In genomic region chr1:3775498-3776230, GRCh38 we compare ENCODE assay signal across 1 cellular context.
TF ChIP-seq lines count a peak whose summit lies in the region.

No MANE protein-coding gene starts in this region.

TF ChIP-seq in GM12878, 131 proteins besides CTCF, POLR2A, EP300 and RAD21 (continues in another document):
- TF ChIP-seq SMAD5 (IDR thresholded peaks at IDR 0.05; ENCODE audit: low read depth), result no peak
- TF ChIP-seq IKZF1 (conservative IDR thresholded peaks at IDR 0.05), result no peak
- TF ChIP-seq EZH2 (IDR thresholded peaks at IDR 0.05; ENCODE audit: borderline replicate concordance, control insufficient read depth, low read depth, low read length), result no peak
- no peak for TF ChIP-seq ETV6 (conservative IDR thresholded peaks at IDR 0.05 in 1 of 2, IDR thresholded peaks at IDR 0.05 in 1 of 2; ENCODE audit: borderline replicate concordance in 1 of 2, low read depth in 1 of 2)
- no peak for TF ChIP-seq ZBTB40 (IDR thresholded peaks at IDR 0.05; ENCODE audit: borderline replicate concordance)
- TF ChIP-seq SREBF1 (IDR thresholded peaks at IDR 0.05; ENCODE audit: low read length), result no peak
- no peak for TF ChIP-seq LARP7 (IDR thresholded peaks at IDR 0.05)
- TF ChIP-seq SIX5 (IDR thresholded peaks at IDR 0.05; ENCODE audit: low read depth, low read length, severe bottlenecking), result no peak
- TF ChIP-seq TARDBP (IDR thresholded peaks at IDR 0.05; ENCODE audit: borderline replicate concordance), result 0 out of 2 replicates have a peak, but pooled peaks have one; percentile 39
- TF ChIP-seq RUNX3 (IDR thresholded peaks at IDR 0.05; ENCODE audit: low read length), result peak; percentile 53; the same call in 1 of the 2 replicates
- no peak for TF ChIP-seq TBL1XR1 (IDR thresholded peaks at IDR 0.05; ENCODE audit: low read depth, low read length)
- no peak for TF ChIP-seq BCL11A (IDR thresholded peaks at IDR 0.05; ENCODE audit: low read depth, low read length)
- TF ChIP-seq NRF1 (conservative IDR thresholded peaks at IDR 0.05; ENCODE audit: low read depth, low read length), result no peak
- TF ChIP-seq KAT2A (conservative IDR thresholded peaks at IDR 0.05; ENCODE audit: control insufficient read depth, low read depth, low read length), result no peak
- no peak for TF ChIP-seq RELA (IDR thresholded peaks at IDR 0.05; ENCODE audit: borderline replicate concordance, partially characterized antibody)
- no peak for TF ChIP-seq NKRF (conservative IDR thresholded peaks at IDR 0.05)
- TF ChIP-seq ELK1 (IDR thresholded peaks at IDR 0.05; ENCODE audit: low read depth, low read length), result no peak
- TF ChIP-seq ZZZ3 (IDR thresholded peaks at IDR 0.05; ENCODE audit: control insufficient read depth, insufficient read length, low read depth), result no peak
- no peak for TF ChIP-seq NFIC (IDR thresholded peaks at IDR 0.05; ENCODE audit: low read depth, low read length)
- no peak for TF ChIP-seq HCFC1 (IDR thresholded peaks at IDR 0.05; ENCODE audit: low read length)
- no peak for TF ChIP-seq SRF (IDR thresholded peaks at IDR 0.05; ENCODE audit: low read depth in 2 of 2, low read length in 2 of 2)
- TF ChIP-seq YY1 (IDR thresholded peaks at IDR 0.05; ENCODE audit: low read depth, low read length), result 0 out of 2 replicates have a peak, but pooled peaks have one; percentile 17
- TF ChIP-seq HSF1 (IDR thresholded peaks at IDR 0.05; ENCODE audit: low read depth, low read length), result no peak
- no peak for TF ChIP-seq POU2F2 (IDR thresholded peaks at IDR 0.05; ENCODE audit: borderline replicate concordance, low read depth, low read length)
- TF ChIP-seq ZNF687 (IDR thresholded peaks at IDR 0.05), result no peak
- TF ChIP-seq ZNF384 (IDR thresholded peaks at IDR 0.05; ENCODE audit: borderline replicate concordance, low read depth, low read length), result no peak
- TF ChIP-seq ZBED1 (IDR thresholded peaks at IDR 0.05; ENCODE audit: borderline replicate concordance), result no peak
- TF ChIP-seq YBX1 (IDR thresholded peaks at IDR 0.05), result no peak
- no peak for TF ChIP-seq ATF7 (IDR thresholded peaks at IDR 0.05; ENCODE audit: low read depth)
- no peak for TF ChIP-seq HDAC6 (IDR thresholded peaks at IDR 0.05; ENCODE audit: unreplicated experiment)
- no peak for TF ChIP-seq MYB (IDR thresholded peaks at IDR 0.05; ENCODE audit: borderline replicate concordance, low read depth, low read length)
- no peak for TF ChIP-seq NR2F1 (conservative IDR thresholded peaks at IDR 0.05)
- peak; percentile 63 for TF ChIP-seq MAX (IDR thresholded peaks at IDR 0.05; ENCODE audit: low read depth, low read length)
- TF ChIP-seq IRF3 (IDR thresholded peaks at IDR 0.05), result no peak
- TF ChIP-seq NBN (IDR thresholded peaks at IDR 0.05), result no peak
- TF ChIP-seq GATAD2B (conservative IDR thresholded peaks at IDR 0.05; ENCODE audit: low read depth), result no peak; the same call in 1 of the 2 replicates
- no peak for TF ChIP-seq RCOR1 (conservative IDR thresholded peaks at IDR 0.05; ENCODE audit: low read depth, low read length)
- TF ChIP-seq KLF5 (IDR thresholded peaks at IDR 0.05; ENCODE audit: partially characterized antibody), result no peak
- no peak for TF ChIP-seq NFYA (IDR thresholded peaks at IDR 0.05; ENCODE audit: borderline replicate concordance, low read depth, low read length)
- no peak for TF ChIP-seq FOXK2 (IDR thresholded peaks at IDR 0.05)
- TF ChIP-seq USF1 (IDR thresholded peaks at IDR 0.05; ENCODE audit: borderline replicate concordance, extremely low read length, insufficient read depth, low read depth, low read length), result peak; percentile 59
- TF ChIP-seq PRDM15 (CRISPR knock-in tag; IDR thresholded peaks at IDR 0.05), result no peak
- no peak for TF ChIP-seq IRF5 (IDR thresholded peaks at IDR 0.05; ENCODE audit: borderline replicate concordance)
